ENCODE assay signal across 8 cellular contexts in genomic region chr1:28913786-28914227, GRCh38. TPM values are rescaled to one million over a fixed set of nuclear protein-coding genes. Genes with fewer than 3 reads are reported as not detected.
A peak's percentile ranks its signal among the peaks of the same experiment; 100 is the strongest.
DNase-seq lines count a peak whose midpoint lies in the region; ATAC-seq and TF ChIP-seq lines count a peak whose summit lies in the region.

No MANE protein-coding gene starts in this region.

- peak overlapping the region; percentile 50 for H2BK120ac ChIP-seq in trophoblast cell (ENCODE audit: insufficient read depth, low read length, poor library complexity)

- H3K14ac ChIP-seq in trophoblast cell (ENCODE audit: low read length), result peak overlapping the region; percentile 20

- no peak overlapping the region for H2BK12ac ChIP-seq in trophoblast cell (ENCODE audit: low read length)

- in situ Hi-C loops in KBM-7 (cut with MboI; ENCODE audit: low pct_unique_long_range_greater_than_20kb, low sequenced_read_pairs), result no loop called here

- H3K9me3 ChIP-seq in OCI-LY7 (ENCODE audit: low read length) (no peaks in the 10 kb centered on the region), trophoblast cell (ENCODE audit: insufficient read depth, low read depth, low read length) (no peaks in the 10 kb centered on the region)

- BruUV-seq in OCI-LY7 (replicated peaks; lab: Mats Ljungman, UMichigan), result TSS peak; percentile 96

- H3K9me2 ChIP-seq in OCI-LY7 (ENCODE audit: insufficient read depth, low read length), result no peaks in the 10 kb centered on the region

- DNase-seq in GM06990 (ENCODE audit: extremely low read depth, insufficient read length) (no peak), OCI-LY7 (ENCODE audit: low spot score) (no peak), epithelial cell of esophagus (ENCODE audit: low read depth) (no peak), trophoblast cell (no peak), KBM-7 (no peak), RPMI8226 (no peak)
- DNase-seq in stimulated activated CD4-positive, alpha-beta T cell treated with anti-CD3 and anti-CD28 coated beads, Interleukin-4, amount 100 ng/mL, for 24 hours, result no peak

- CTCF ChIA-PET in OCI-LY7 (lab: Charles Lee; ENCODE audit: unreplicated experiment), result interaction anchor here (0.7 kb wide), 1 partner anchor 11 kb away, joined by 4 read pairs; no protein-coding TSS in a partner anchor

- peaks cover 14% of the 10 kb centered on the region for H4K20me1 ChIP-seq in OCI-LY7 (ENCODE audit: insufficient read depth, low read length)

- POLR2A ChIA-PET in OCI-LY7 (lab: Charles Lee), result interaction anchor here (0.6 to 2.6 kb wide), 12 partner anchors 8 to 267 kb away, joined by 3 to 14 read pairs (median 4); no protein-coding TSS in a partner anchor

- intact Hi-C loops in OCI-LY7 (cut with micrococcal nuclease; ENCODE audit: unreplicated experiment), result loop anchor here (1.0 kb wide), 2 partner anchors 13 to 27 kb away; no protein-coding TSS in a partner anchor

- peaks cover 8% of the 10 kb centered on the region for H3K79me1 ChIP-seq in trophoblast cell (ENCODE audit: low read length)

- no peak overlapping the region for H3K18ac ChIP-seq in trophoblast cell (ENCODE audit: low read length)

- WGBS in trophoblast cell (ENCODE audit: extremely low coverage, insufficient coverage, insufficient read length), result no CpG with 5 or more reads among the region's 10 CpGs

- TF ChIP-seq CTCF in GM06990 (IDR thresholded peaks at IDR 0.05; ENCODE audit: insufficient read depth, low read length, poor library complexity, severe bottlenecking) (no peak), OCI-LY7 (conservative IDR thresholded peaks at IDR 0.05; ENCODE audit: low read length) (no peak), epithelial cell of esophagus (IDR thresholded peaks at IDR 0.05; ENCODE audit: insufficient read depth, low read depth, low read length, missing control alignments) (no peak)

- H4K12ac ChIP-seq in trophoblast cell (ENCODE audit: low read depth, low read length), result no peak overlapping the region

- H3K36me3 ChIP-seq in GM06990 (ENCODE audit: control insufficient read depth, insufficient read depth, low read length) (no peaks in the 10 kb centered on the region), OCI-LY7 (ENCODE audit: insufficient read depth, low read length) (0 out of 2 replicates have a peak, but pooled peaks cover 4% of the 10 kb centered on the region), trophoblast cell (ENCODE audit: control insufficient read depth in 1 of 2, insufficient read depth in 2 of 2, low read length in 2 of 2) (peaks cover 0 to 2% of the 10 kb centered on the region in 2 experiments)

- H3K4me3 ChIP-seq in GM06990 (replicated peaks; ENCODE audit: low read depth, low read length) (peak overlapping the region; percentile 62), OCI-LY7 (ENCODE audit: low read depth, low read length, poor library complexity, severe bottlenecking) (peak overlapping the region; percentile 92), epithelial cell of esophagus (ENCODE audit: low read length) (peak overlapping the region; percentile 54), trophoblast cell (ENCODE audit: low read depth, low read length) (peak overlapping the region; percentile 43)

- peak overlapping the region; percentile 67 for H4K8ac ChIP-seq in trophoblast cell (ENCODE audit: low read depth, low read length)

- H2BK5ac ChIP-seq in trophoblast cell (ENCODE audit: low read depth, low read length, poor library complexity), result no peak overlapping the region

- no peak overlapping the region for H2AK5ac ChIP-seq in trophoblast cell (ENCODE audit: low read length)

- no peak overlapping the region for H3K23ac ChIP-seq in trophoblast cell (ENCODE audit: low read length)

- H3K4ac ChIP-seq in trophoblast cell (ENCODE audit: low read depth, low read length), result no peak overlapping the region

- no peak for ATAC-seq in GM19463 (IDR thresholded peaks at IDR 0.05; ENCODE audit: unreplicated experiment)

- H3K4me2 ChIP-seq in OCI-LY7 (ENCODE audit: low read length) (peak overlapping the region; percentile 93), trophoblast cell (ENCODE audit: low read length) (peak overlapping the region; percentile 59)

- no peak overlapping the region for H3K9ac ChIP-seq in trophoblast cell (ENCODE audit: low read length)

- H3K79me2 ChIP-seq in OCI-LY7 (ENCODE audit: insufficient read depth, low read depth, low read length) (peaks cover 37% of the 10 kb centered on the region), trophoblast cell (ENCODE audit: control insufficient read depth, insufficient read depth, low read length, poor library complexity) (no peaks in the 10 kb centered on the region)

- H3K4me1 ChIP-seq in OCI-LY7 (ENCODE audit: insufficient read depth, low read length, poor library complexity, severe bottlenecking) (peaks cover 19% of the 10 kb centered on the region), trophoblast cell (ENCODE audit: control insufficient read depth in 1 of 2, insufficient read depth in 2 of 2, low read length in 2 of 2) (peaks cover 3 to 6% of the 10 kb centered on the region in 2 experiments)

- H3K27me3 ChIP-seq in GM06990 (replicated peaks; ENCODE audit: control insufficient read depth, insufficient read depth, low read length), result no peaks in the 10 kb centered on the region
- no peaks in the 10 kb centered on the region for H3K27me3 ChIP-seq in trophoblast cell (ENCODE audit: insufficient read depth, low read length)

- H4K91ac ChIP-seq in trophoblast cell (ENCODE audit: low read depth, low read length), result peak overlapping the region; percentile 52

- H3K27ac ChIP-seq in OCI-LY7 (ENCODE audit: low read depth, low read length, poor library complexity, severe bottlenecking), result peak overlapping the region; percentile 41
- peak overlapping the region; percentile 7 for H3K27ac ChIP-seq in trophoblast cell (ENCODE audit: low read depth, low read length)

- H2AFZ ChIP-seq in OCI-LY7 (ENCODE audit: low read length) (peak overlapping the region; percentile 91), trophoblast cell (ENCODE audit: insufficient read depth, low read length, poor library complexity) (peak overlapping the region; percentile 70)

RNA-seq across cellular contexts. Expression of gene EPB41, which starts 0.6 kb away (rescaled TPM):
- total RNA-seq in OCI-LY7 (2014; rRNA removed; shearing (Covaris generic)), result 103 and 109 TPM in 2 replicates
- 102 and 123 TPM in 2 replicates for total RNA-seq in OCI-LY7 (2022)
- polyA plus RNA-seq in trophoblast cell (2013), result 28.3 and 29.8 TPM in 2 replicates
